Comparison of ENCODE assay signal across 1 cellular context in genomic region chr6:41283597-41283996, GRCh38.
A peak's percentile ranks its signal among the peaks of the same experiment; 100 is the strongest.
TF ChIP-seq lines count a peak whose summit lies in the region.

No MANE protein-coding gene starts in this region.

TF ChIP-seq in K562, 482 proteins besides CTCF, POLR2A, EP300 and RAD21:
- TF ChIP-seq TBL1XR1 (IDR thresholded peaks at IDR 0.05; ENCODE audit: low read length in 2 of 2), result no peak
- TF ChIP-seq PBX2 (CRISPR knock-in tag; IDR thresholded peaks at IDR 0.05; ENCODE audit: low read depth), result no peak
- TF ChIP-seq PBX2 (tag; conservative IDR thresholded peaks at IDR 0.05; ENCODE audit: low read depth), result no peak
- TF ChIP-seq MTA2 (IDR thresholded peaks at IDR 0.05; ENCODE audit: low read depth), result no peak
- no peak for TF ChIP-seq CCNT2 (IDR thresholded peaks at IDR 0.05; ENCODE audit: borderline replicate concordance, extremely low read depth, insufficient read length, low read depth, low read length)
- no peak for TF ChIP-seq ZNF699 (CRISPR knock-in tag; IDR thresholded peaks at IDR 0.05; ENCODE audit: insufficient replicate concordance)
- peak; percentile 42 for TF ChIP-seq RBM25 (IDR thresholded peaks at IDR 0.05; ENCODE audit: low read depth, low read length, severe bottlenecking)
- TF ChIP-seq NFYB (IDR thresholded peaks at IDR 0.05; ENCODE audit: extremely low read depth, insufficient read length), result peak; percentile 70
- TF ChIP-seq ZMIZ1 (IDR thresholded peaks at IDR 0.05; ENCODE audit: low read depth in 2 of 2, low read length in 2 of 2), result no peak
- no peak for TF ChIP-seq ZNF146 (CRISPR knock-in tag; IDR thresholded peaks at IDR 0.05; ENCODE audit: unreplicated experiment)
- no peak for TF ChIP-seq SNRNP70 (optimal IDR thresholded peaks at IDR 0.05; ENCODE audit: low read depth, low read length)
- no peak for TF ChIP-seq PKNOX1 (IDR thresholded peaks at IDR 0.05)
- no peak for TF ChIP-seq ATF4 (CRISPR knock-in tag; IDR thresholded peaks at IDR 0.05)
- TF ChIP-seq ZFP30 (CRISPR knock-in tag; IDR thresholded peaks at IDR 0.05; ENCODE audit: borderline replicate concordance), result no peak
- TF ChIP-seq EP400 (IDR thresholded peaks at IDR 0.05), result no peak
- peak; percentile 71 for TF ChIP-seq USF2 (CRISPR knock-in tag; IDR thresholded peaks at IDR 0.05)
- peak; percentile 57 for TF ChIP-seq RAD51 (IDR thresholded peaks at IDR 0.05; ENCODE audit: borderline replicate concordance, low read depth)
- peak; percentile 72 for TF ChIP-seq USF1 (CRISPR knock-in tag; IDR thresholded peaks at IDR 0.05)
